Comparison of ENCODE assay signal across 8 cellular contexts in the genomic region with DNA sequence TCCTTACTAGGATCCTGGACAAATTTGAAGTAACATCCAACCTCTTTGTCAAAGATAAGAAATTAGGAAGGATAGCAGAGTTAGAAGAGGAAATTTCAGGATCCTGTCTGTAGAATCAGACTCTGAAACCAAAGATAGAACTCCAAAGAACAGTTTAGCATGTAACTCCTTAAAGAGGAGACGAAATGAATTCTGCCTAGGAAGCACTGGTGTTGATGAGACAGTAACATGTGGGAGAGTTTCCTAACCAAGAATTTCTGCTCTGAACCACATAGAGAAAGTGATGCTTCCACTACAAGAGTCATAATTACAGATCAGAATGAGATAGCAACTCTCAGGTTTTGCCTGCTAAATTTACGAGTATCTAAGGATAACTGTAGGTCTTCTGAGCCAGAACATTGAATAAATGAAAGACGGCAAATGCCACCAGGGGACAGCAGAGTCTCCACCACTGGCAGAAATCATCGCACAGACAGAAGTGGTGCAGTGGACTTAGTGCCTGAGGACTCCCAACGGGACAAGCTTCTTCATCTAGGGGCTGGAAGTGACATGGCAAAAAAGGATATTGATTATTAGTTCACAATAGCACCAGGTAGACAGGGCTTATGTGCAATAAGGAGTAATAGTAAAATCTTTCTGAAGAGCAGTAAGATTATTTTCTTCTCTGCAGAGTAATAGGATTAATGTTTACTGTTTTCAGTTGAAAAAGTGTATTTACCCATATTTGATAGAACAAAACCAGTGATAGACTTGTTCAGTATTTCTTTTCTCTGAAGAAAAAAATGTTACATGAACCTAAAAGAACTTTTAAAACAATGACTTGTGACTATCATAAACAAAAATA. TPM values are rescaled to one million over a fixed set of nuclear protein-coding genes. Genes with fewer than 3 reads are reported as not detected.
A peak's percentile ranks its signal among the peaks of the same experiment; 100 is the strongest.
DNase-seq lines count a peak whose midpoint lies in the region; ATAC-seq and TF ChIP-seq lines count a peak whose summit lies in the region.

No MANE protein-coding gene starts in this region.

- H3K27me3 ChIP-seq in SJCRH30 (no peaks in the 10 kb centered on the region), psoas muscle (ENCODE audit: insufficient read depth in 3 of 3, low read length in 2 of 3) (no peaks in the 10 kb centered on the region)

- no peaks in the 10 kb centered on the region for H3K9me3 ChIP-seq in SJCRH30 (replicated peaks)
- H3K9me3 ChIP-seq in psoas muscle = no peaks in the 10 kb centered on the region

- H3K4me1 ChIP-seq in SJCRH30 (no peaks in the 10 kb centered on the region), psoas muscle (no peaks in the 10 kb centered on the region)

- TF ChIP-seq CTCF in psoas muscle (IDR thresholded peaks at IDR 0.05) = peak; percentile 86

- intact Hi-C loops in Right ventricle myocardium superior (cut with DNase I) (loop anchor here (5.0 to 10.0 kb wide), 4 partner anchors 37 to 475 kb away; a partner anchor contains a TSS), psoas muscle (cut with DNase I) (loop anchor here (2.0 to 10.0 kb wide), 6 partner anchors 37 to 715 kb away; a partner anchor contains a TSS)

- ATAC-seq in GM21447 (IDR thresholded peaks at IDR 0.05; ENCODE audit: unreplicated experiment) = peak; percentile 95
- peak; percentile 98 for ATAC-seq in Right ventricle myocardium superior (ENCODE audit: poor library complexity)
- peak; percentile 87 to 99 (median 94) for ATAC-seq in psoas muscle

- no peaks in the 10 kb centered on the region for H3K36me3 ChIP-seq in SJCRH30
- H3K36me3 ChIP-seq in psoas muscle (ENCODE audit: insufficient read depth in 1 of 2, low read depth in 1 of 2) = no peaks in the 10 kb centered on the region

- peaks cover 39% of the 10 kb centered on the region for H3K27me3 Mint-ChIP-seq in activated naive CD8-positive, alpha-beta T cell treated with anti-CD3 and anti-CD28 coated beads for 36 hours

- WGBS in psoas muscle, 3 donors = 17 to 19% (median 17%) methylated on average over 5 of the region's 5 CpGs

- no peak overlapping the region for H3K27ac Mint-ChIP-seq in activated naive CD8-positive, alpha-beta T cell treated with anti-CD3 and anti-CD28 coated beads for 36 hours

- H3K4me3 ChIP-seq in SJCRH30 (no peak overlapping the region), psoas muscle (no peak overlapping the region)

- DNase-seq in ELF-1 (ENCODE audit: low read depth, low spot score) (peak; percentile 56), HuH-7 (ENCODE audit: low spot score) (peak; percentile 77), SJCRH30 (peak; percentile 17 to 60), Right ventricle myocardium superior (peak; percentile 67), psoas muscle (peak; percentile 43 to 66), GOT3 (lab: John Stamatoyannopoulos, UW) (no peak)
- peak; percentile 36 for DNase-seq in activated naive CD8-positive, alpha-beta T cell treated with anti-CD3 and anti-CD28 coated beads for 36 hours

- no peak overlapping the region for H3K27ac ChIP-seq in SJCRH30
- no peak overlapping the region for H3K27ac ChIP-seq in psoas muscle

- no peaks in the 10 kb centered on the region for H3K9me3 Mint-ChIP-seq in activated naive CD8-positive, alpha-beta T cell treated with anti-CD3 and anti-CD28 coated beads for 36 hours

- no peak overlapping the region for H3K4me3 Mint-ChIP-seq in activated naive CD8-positive, alpha-beta T cell treated with anti-CD3 and anti-CD28 coated beads for 36 hours

- H3K4me1 Mint-ChIP-seq in activated naive CD8-positive, alpha-beta T cell treated with anti-CD3 and anti-CD28 coated beads for 36 hours = peaks cover 16% of the 10 kb centered on the region

- H3K36me3 Mint-ChIP-seq in activated naive CD8-positive, alpha-beta T cell treated with anti-CD3 and anti-CD28 coated beads for 36 hours = no peaks in the 10 kb centered on the region

RNA-seq across cellular contexts. Expression of a gene that starts 6.7 kb away (rescaled TPM):
- 26.2 and 26.9 TPM in 2 replicates for total RNA-seq in SJCRH30 (2014; rRNA removed; shearing (Covaris generic))
- total RNA-seq in activated naive CD8-positive, alpha-beta T cell treated with anti-CD3 and anti-CD28 coated beads for 36 hours = 10 to 100 TPM; 70.8 to 78.2 TPM
- total RNA-seq in Right ventricle myocardium superior (36.3 TPM), psoas muscle (10 to 100 TPM; 35.1 to 68.1 (median 51.0) TPM)
- polyA plus RNA-seq in psoas muscle = 100 to 1,000 TPM in 1 of 3 donors, 10 to 100 TPM in 2; 49.8 to 162 (median 72.5) TPM

RNA-seq across cellular contexts. Expression of a gene that starts 38.9 kb away (rescaled TPM):
- 15.9 and 18.4 TPM in 2 replicates for total RNA-seq in SJCRH30 (2014; rRNA removed; shearing (Covaris generic))
- total RNA-seq in activated naive CD8-positive, alpha-beta T cell treated with anti-CD3 and anti-CD28 coated beads for 36 hours = 10 to 100 TPM; 10.9 to 11.5 TPM
- total RNA-seq in Right ventricle myocardium superior (46.2 TPM), psoas muscle (10 to 100 TPM; 31.5 to 92.1 (median 53.4) TPM)
- polyA plus RNA-seq in psoas muscle = 10 to 100 TPM; 15.6 to 33.3 (median 19.1) TPM

RNA-seq across cellular contexts. Expression of a gene that starts 57.8 kb away (rescaled TPM):
- 6.1 and 8.9 TPM in 2 replicates for total RNA-seq in SJCRH30 (2014; rRNA removed; shearing (Covaris generic))
- 10 to 100 TPM; 28.5 to 29.0 TPM for total RNA-seq in activated naive CD8-positive, alpha-beta T cell treated with anti-CD3 and anti-CD28 coated beads for 36 hours
- total RNA-seq in Right ventricle myocardium superior (389 TPM), psoas muscle (100 to 1,000 TPM in 3 of 4 donors, 10 to 100 TPM in 1; 80.0 to 154 (median 132) TPM)
- polyA plus RNA-seq in psoas muscle = 10 to 100 TPM; 60.4 to 91.0 (median 78.6) TPM

RNA-seq across cellular contexts. Expression of a gene that starts 58.3 kb away (rescaled TPM):
- 26.4 and 29.1 TPM in 2 replicates for total RNA-seq in SJCRH30 (2014; rRNA removed; shearing (Covaris generic))
- total RNA-seq in activated naive CD8-positive, alpha-beta T cell treated with anti-CD3 and anti-CD28 coated beads for 36 hours = 10 to 100 TPM; 18.9 to 20.9 TPM
- 4.2 TPM for total RNA-seq in Right ventricle myocardium superior
- total RNA-seq in psoas muscle = 1 to 10 TPM in 3 of 4 donors, under 1 TPM in 1; 0.57 to 4.5 (median 2.5) TPM
- 1 to 10 TPM in 2 of 3 donors, under 1 TPM in 1; 0.59 to 2.1 (median 1.4) TPM for polyA plus RNA-seq in psoas muscle
